ENCODE assay signal across 1 cellular context in the genomic region with DNA sequence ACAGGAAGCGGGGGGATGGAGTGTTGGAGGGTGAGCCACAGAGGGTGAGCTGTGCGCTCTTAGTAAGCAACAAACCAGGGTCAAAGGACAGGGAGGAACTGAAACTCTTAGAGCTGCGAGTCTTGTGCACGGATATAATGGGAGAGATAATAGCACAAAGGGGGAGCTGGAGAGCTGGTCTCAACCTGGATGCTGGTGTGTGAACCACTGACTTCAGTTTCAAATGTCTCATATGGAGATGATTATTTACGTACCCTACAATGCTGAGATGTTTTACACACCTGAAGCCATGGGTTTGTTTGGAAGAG.
TF ChIP-seq lines count a peak whose summit lies in the region.

No MANE protein-coding gene starts in this region.

TF ChIP-seq in GM12878, 131 proteins besides CTCF, POLR2A, EP300 and RAD21 (continued from another document and continues in another):
- TF ChIP-seq, protein P1, sequence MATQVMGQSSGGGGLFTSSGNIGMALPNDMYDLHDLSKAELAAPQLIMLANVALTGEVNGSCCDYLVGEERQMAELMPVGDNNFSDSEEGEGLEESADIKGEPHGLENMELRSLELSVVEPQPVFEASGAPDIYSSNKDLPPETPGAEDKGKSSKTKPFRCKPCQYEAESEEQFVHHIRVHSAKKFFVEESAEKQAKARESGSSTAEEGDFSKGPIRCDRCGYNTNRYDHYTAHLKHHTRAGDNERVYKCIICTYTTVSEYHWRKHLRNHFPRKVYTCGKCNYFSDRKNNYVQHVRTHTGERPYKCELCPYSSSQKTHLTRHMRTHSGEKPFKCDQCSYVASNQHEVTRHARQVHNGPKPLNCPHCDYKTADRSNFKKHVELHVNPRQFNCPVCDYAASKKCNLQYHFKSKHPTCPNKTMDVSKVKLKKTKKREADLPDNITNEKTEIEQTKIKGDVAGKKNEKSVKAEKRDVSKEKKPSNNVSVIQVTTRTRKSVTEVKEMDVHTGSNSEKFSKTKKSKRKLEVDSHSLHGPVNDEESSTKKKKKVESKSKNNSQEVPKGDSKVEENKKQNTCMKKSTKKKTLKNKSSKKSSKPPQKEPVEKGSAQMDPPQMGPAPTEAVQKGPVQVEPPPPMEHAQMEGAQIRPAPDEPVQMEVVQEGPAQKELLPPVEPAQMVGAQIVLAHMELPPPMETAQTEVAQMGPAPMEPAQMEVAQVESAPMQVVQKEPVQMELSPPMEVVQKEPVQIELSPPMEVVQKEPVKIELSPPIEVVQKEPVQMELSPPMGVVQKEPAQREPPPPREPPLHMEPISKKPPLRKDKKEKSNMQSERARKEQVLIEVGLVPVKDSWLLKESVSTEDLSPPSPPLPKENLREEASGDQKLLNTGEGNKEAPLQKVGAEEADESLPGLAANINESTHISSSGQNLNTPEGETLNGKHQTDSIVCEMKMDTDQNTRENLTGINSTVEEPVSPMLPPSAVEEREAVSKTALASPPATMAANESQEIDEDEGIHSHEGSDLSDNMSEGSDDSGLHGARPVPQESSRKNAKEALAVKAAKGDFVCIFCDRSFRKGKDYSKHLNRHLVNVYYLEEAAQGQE (IDR thresholded peaks at IDR 0.05; ENCODE audit: low read depth, low read length): no peak
- no peak for TF ChIP-seq ZBED1 (IDR thresholded peaks at IDR 0.05; ENCODE audit: borderline replicate concordance)
- TF ChIP-seq TBL1XR1 (IDR thresholded peaks at IDR 0.05; ENCODE audit: low read depth, low read length): peak; percentile 14; the same call in 1 of the 2 replicates
- TF ChIP-seq SMC3 (IDR thresholded peaks at IDR 0.05; ENCODE audit: borderline replicate concordance, low read length): peak; percentile 57; the same call in 1 of the 2 replicates
- TF ChIP-seq PAX8 (IDR thresholded peaks at IDR 0.05): no peak
- TF ChIP-seq CREB1 (IDR thresholded peaks at IDR 0.05; ENCODE audit: low read depth): no peak
- peak; percentile 94 for TF ChIP-seq IKZF1 (conservative IDR thresholded peaks at IDR 0.05)
- TF ChIP-seq ESRRA (IDR thresholded peaks at IDR 0.05; ENCODE audit: low read length): no peak
- no peak for TF ChIP-seq TCF12 (IDR thresholded peaks at IDR 0.05; ENCODE audit: low read depth, low read length)
- no peak for TF ChIP-seq YBX1 (IDR thresholded peaks at IDR 0.05)
- TF ChIP-seq IRF4 (IDR thresholded peaks at IDR 0.05; ENCODE audit: low read depth, low read length): peak; percentile 97
- no peak for TF ChIP-seq POLR2AphosphoS5 (IDR thresholded peaks at IDR 0.05; ENCODE audit: low read length)
- peak; percentile 89 to 91 for TF ChIP-seq BHLHE40 (IDR thresholded peaks at IDR 0.05; ENCODE audit: borderline replicate concordance in 1 of 2, low read depth in 2 of 2, low read length in 1 of 2)
- peak; percentile 99 for TF ChIP-seq NR2F1 (conservative IDR thresholded peaks at IDR 0.05)
- no peak for TF ChIP-seq SREBF1 (IDR thresholded peaks at IDR 0.05; ENCODE audit: low read length)
- 0 out of 2 replicates have a peak, but pooled peaks have one; percentile 30 for TF ChIP-seq CREM (IDR thresholded peaks at IDR 0.05; ENCODE audit: low read depth)
- TF ChIP-seq, protein P2, sequence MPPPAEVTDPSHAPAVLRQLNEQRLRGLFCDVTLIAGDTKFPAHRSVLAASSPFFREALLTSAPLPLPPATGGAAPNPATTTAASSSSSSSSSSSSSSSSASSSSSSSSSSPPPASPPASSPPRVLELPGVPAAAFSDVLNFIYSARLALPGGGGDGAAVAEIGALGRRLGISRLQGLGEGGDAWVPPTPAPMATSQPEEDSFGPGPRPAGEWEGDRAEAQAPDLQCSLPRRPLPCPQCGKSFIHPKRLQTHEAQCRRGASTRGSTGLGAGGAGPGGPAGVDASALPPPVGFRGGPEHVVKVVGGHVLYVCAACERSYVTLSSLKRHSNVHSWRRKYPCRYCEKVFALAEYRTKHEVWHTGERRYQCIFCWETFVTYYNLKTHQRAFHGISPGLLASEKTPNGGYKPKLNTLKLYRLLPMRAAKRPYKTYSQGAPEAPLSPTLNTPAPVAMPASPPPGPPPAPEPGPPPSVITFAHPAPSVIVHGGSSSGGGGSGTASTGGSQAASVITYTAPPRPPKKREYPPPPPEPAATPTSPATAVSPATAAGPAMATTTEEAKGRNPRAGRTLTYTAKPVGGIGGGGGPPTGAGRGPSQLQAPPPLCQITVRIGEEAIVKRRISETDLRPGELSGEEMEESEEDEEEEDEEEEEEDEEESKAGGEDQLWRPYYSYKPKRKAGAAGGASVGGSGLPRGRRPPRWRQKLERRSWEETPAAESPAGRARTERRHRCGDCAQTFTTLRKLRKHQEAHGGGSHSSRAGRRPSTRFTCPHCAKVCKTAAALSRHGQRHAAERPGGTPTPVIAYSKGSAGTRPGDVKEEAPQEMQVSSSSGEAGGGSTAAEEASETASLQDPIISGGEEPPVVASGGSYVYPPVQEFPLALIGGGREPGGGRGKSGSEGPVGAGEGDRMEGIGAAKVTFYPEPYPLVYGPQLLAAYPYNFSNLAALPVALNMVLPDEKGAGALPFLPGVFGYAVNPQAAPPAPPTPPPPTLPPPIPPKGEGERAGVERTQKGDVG (CRISPR knock-in tag; IDR thresholded peaks at IDR 0.05): no peak
- peak; percentile 90 to 92 for TF ChIP-seq IKZF2 (IDR thresholded peaks at IDR 0.05)
- no peak for TF ChIP-seq MYC (IDR thresholded peaks at IDR 0.05; ENCODE audit: insufficient read depth, insufficient read length, insufficient replicate concordance, low read length, severe bottlenecking)
- TF ChIP-seq, protein P3, sequence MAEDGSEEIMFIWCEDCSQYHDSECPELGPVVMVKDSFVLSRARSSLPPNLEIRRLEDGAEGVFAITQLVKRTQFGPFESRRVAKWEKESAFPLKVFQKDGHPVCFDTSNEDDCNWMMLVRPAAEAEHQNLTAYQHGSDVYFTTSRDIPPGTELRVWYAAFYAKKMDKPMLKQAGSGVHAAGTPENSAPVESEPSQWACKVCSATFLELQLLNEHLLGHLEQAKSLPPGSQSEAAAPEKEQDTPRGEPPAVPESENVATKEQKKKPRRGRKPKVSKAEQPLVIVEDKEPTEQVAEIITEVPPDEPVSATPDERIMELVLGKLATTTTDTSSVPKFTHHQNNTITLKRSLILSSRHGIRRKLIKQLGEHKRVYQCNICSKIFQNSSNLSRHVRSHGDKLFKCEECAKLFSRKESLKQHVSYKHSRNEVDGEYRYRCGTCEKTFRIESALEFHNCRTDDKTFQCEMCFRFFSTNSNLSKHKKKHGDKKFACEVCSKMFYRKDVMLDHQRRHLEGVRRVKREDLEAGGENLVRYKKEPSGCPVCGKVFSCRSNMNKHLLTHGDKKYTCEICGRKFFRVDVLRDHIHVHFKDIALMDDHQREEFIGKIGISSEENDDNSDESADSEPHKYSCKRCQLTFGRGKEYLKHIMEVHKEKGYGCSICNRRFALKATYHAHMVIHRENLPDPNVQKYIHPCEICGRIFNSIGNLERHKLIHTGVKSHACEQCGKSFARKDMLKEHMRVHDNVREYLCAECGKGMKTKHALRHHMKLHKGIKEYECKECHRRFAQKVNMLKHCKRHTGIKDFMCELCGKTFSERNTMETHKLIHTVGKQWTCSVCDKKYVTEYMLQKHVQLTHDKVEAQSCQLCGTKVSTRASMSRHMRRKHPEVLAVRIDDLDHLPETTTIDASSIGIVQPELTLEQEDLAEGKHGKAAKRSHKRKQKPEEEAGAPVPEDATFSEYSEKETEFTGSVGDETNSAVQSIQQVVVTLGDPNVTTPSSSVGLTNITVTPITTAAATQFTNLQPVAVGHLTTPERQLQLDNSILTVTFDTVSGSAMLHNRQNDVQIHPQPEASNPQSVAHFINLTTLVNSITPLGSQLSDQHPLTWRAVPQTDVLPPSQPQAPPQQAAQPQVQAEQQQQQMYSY (CRISPR knock-in tag; IDR thresholded peaks at IDR 0.05): no peak
- TF ChIP-seq TCF7 (IDR thresholded peaks at IDR 0.05; ENCODE audit: borderline replicate concordance): no peak
- TF ChIP-seq, protein P4, sequence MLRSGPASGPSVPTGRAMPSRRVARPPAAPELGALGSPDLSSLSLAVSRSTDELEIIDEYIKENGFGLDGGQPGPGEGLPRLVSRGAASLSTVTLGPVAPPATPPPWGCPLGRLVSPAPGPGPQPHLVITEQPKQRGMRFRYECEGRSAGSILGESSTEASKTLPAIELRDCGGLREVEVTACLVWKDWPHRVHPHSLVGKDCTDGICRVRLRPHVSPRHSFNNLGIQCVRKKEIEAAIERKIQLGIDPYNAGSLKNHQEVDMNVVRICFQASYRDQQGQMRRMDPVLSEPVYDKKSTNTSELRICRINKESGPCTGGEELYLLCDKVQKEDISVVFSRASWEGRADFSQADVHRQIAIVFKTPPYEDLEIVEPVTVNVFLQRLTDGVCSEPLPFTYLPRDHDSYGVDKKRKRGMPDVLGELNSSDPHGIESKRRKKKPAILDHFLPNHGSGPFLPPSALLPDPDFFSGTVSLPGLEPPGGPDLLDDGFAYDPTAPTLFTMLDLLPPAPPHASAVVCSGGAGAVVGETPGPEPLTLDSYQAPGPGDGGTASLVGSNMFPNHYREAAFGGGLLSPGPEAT (IDR thresholded peaks at IDR 0.05; ENCODE audit: low read depth): peak; percentile 58; the same call in 1 of the 2 replicates
- TF ChIP-seq NBN (IDR thresholded peaks at IDR 0.05): 0 out of 2 replicates have a peak, but pooled peaks have one; percentile 44
- TF ChIP-seq, protein P5, sequence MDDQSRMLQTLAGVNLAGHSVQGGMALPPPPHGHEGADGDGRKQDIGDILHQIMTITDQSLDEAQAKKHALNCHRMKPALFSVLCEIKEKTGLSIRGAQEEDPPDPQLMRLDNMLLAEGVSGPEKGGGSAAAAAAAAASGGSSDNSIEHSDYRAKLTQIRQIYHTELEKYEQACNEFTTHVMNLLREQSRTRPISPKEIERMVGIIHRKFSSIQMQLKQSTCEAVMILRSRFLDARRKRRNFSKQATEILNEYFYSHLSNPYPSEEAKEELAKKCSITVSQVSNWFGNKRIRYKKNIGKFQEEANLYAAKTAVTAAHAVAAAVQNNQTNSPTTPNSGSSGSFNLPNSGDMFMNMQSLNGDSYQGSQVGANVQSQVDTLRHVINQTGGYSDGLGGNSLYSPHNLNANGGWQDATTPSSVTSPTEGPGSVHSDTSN (IDR thresholded peaks at IDR 0.05; ENCODE audit: insufficient replicate concordance, low read depth, low read length): no peak
- TF ChIP-seq RFX5 (IDR thresholded peaks at IDR 0.05; ENCODE audit: low read depth, low read length): no peak
- TF ChIP-seq SUZ12 (IDR thresholded peaks at IDR 0.05; ENCODE audit: unreplicated experiment): no peak
- no peak; the same call in 1 of the 2 replicates for TF ChIP-seq STAT3 (IDR thresholded peaks at IDR 0.05; ENCODE audit: low read depth, low read length)
- TF ChIP-seq, protein P6, sequence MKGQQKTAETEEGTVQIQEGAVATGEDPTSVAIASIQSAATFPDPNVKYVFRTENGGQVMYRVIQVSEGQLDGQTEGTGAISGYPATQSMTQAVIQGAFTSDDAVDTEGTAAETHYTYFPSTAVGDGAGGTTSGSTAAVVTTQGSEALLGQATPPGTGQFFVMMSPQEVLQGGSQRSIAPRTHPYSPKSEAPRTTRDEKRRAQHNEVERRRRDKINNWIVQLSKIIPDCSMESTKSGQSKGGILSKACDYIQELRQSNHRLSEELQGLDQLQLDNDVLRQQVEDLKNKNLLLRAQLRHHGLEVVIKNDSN (IDR thresholded peaks at IDR 0.05; ENCODE audit: borderline replicate concordance, extremely low read length, insufficient read depth, low read depth, low read length): no peak
- TF ChIP-seq, protein P7, sequence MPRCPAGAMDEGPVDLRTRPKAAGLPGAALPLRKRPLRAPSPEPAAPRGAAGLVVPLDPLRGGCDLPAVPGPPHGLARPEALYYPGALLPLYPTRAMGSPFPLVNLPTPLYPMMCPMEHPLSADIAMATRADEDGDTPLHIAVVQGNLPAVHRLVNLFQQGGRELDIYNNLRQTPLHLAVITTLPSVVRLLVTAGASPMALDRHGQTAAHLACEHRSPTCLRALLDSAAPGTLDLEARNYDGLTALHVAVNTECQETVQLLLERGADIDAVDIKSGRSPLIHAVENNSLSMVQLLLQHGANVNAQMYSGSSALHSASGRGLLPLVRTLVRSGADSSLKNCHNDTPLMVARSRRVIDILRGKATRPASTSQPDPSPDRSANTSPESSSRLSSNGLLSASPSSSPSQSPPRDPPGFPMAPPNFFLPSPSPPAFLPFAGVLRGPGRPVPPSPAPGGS (IDR thresholded peaks at IDR 0.05; ENCODE audit: borderline replicate concordance, insufficient read depth, low read depth, low read length, poor library complexity, severe bottlenecking): no peak
- TF ChIP-seq CBX3 (IDR thresholded peaks at IDR 0.05; ENCODE audit: borderline replicate concordance, low read depth): no peak
- no peak for TF ChIP-seq ASH2L (IDR thresholded peaks at IDR 0.05; ENCODE audit: borderline replicate concordance, low read depth)
- TF ChIP-seq, protein P8, sequence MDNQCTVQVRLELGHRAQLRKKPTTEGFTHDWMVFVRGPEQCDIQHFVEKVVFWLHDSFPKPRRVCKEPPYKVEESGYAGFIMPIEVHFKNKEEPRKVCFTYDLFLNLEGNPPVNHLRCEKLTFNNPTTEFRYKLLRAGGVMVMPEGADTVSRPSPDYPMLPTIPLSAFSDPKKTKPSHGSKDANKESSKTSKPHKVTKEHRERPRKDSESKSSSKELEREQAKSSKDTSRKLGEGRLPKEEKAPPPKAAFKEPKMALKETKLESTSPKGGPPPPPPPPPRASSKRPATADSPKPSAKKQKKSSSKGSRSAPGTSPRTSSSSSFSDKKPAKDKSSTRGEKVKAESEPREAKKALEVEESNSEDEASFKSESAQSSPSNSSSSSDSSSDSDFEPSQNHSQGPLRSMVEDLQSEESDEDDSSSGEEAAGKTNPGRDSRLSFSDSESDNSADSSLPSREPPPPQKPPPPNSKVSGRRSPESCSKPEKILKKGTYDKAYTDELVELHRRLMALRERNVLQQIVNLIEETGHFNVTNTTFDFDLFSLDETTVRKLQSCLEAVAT (IDR thresholded peaks at IDR 0.05): 0 out of 2 replicates have a peak, but pooled peaks have one; percentile 31
- TF ChIP-seq SRF (IDR thresholded peaks at IDR 0.05; ENCODE audit: low read depth in 2 of 2, low read length in 2 of 2): no peak
- TF ChIP-seq, protein P9, sequence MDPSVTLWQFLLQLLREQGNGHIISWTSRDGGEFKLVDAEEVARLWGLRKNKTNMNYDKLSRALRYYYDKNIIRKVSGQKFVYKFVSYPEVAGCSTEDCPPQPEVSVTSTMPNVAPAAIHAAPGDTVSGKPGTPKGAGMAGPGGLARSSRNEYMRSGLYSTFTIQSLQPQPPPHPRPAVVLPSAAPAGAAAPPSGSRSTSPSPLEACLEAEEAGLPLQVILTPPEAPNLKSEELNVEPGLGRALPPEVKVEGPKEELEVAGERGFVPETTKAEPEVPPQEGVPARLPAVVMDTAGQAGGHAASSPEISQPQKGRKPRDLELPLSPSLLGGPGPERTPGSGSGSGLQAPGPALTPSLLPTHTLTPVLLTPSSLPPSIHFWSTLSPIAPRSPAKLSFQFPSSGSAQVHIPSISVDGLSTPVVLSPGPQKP (IDR thresholded peaks at IDR 0.05; ENCODE audit: low read depth, low read length): no peak
- TF ChIP-seq SUPT20H (IDR thresholded peaks at IDR 0.05; ENCODE audit: borderline replicate concordance, control insufficient read depth, low read depth, low read length): no peak
- no peak for TF ChIP-seq SIN3A (IDR thresholded peaks at IDR 0.05; ENCODE audit: low read depth, low read length)
